ENCODE assay signal across 11 cellular contexts in the genomic region with DNA sequence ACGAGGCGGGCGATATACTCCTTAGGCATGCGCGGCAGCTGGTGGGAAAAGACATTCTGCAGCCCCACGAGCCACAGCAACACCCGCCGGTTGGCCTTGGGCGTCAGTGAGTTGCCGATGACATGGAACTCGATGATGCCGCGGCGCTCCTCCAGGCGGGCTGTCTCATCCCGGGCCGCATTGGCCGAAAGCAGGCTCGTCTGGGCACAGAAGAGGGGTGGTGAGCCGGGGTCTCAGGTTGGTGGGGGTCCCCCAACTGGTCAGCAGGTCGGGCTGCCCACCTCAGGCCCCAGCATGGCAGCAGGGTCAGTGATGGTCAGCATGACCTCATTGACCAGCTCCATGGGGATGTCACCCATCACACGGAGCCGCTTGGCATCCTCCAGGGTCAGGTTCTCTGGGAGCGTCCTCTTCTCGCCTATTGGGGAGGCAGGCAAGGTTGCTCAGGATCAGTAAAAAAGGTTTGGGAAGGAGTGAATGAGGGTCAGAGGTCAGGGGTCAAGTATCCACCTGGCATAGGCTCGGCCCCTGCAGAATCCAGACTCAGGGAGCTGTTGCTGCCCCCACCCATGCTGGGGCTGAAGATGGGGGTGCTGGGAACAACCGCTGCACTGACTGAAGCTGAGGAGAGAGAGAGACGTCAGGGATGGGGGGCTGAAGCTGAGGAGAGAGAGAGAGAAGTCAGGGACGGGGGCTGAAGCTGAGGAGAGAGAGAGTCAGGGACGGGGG. TPM values are rescaled to one million over a fixed set of nuclear protein-coding genes. Genes with fewer than 3 reads are reported as not detected.
"Had no signal": no experiment of that assay in that cellular context is flagged by ENCODE, and none has a peak within 500 bp of the region (broad histone marks: within the 10 kb centered on the region; RNA-seq: fewer than 3 reads in every experiment).

No MANE protein-coding gene starts in this region.

- H3K4me3 Mint-ChIP-seq: activated CD4-positive, alpha-beta T cell treated with anti-CD3 and anti-CD28 coated beads, Interleukin-2, amount 10 ng/mL, durations not matched to agents 7 days and 5 days; activated T-cell treated with anti-CD3 and anti-CD28 coated beads, Interleukin-2, amount 50 U/mL, for 72 hours; nephron progenitor cell had no signal

- H3K27me3 ChIP-seq: adrenal gland, esophagus squamous epithelium, ovary, thyroid gland had no signal

- H3K36me3 ChIP-seq: ovary, thyroid gland had no signal

- H3K27ac Mint-ChIP-seq: activated T-cell treated with anti-CD3 and anti-CD28 coated beads, Interleukin-2, amount 50 U/mL, for 72 hours had no signal

- H3K27me3 Mint-ChIP-seq: activated CD4-positive, alpha-beta T cell treated with anti-CD3 and anti-CD28 coated beads, Interleukin-2, amount 10 ng/mL, durations not matched to agents 7 days and 5 days had no signal

- H3K27ac ChIP-seq: esophagus squamous epithelium, lower lobe of right lung, ovary, thyroid gland had no signal

- H3K4me3 ChIP-seq: adrenal gland, esophagus squamous epithelium, lower lobe of right lung, ovary, thyroid gland had no signal

- H3K9me3 Mint-ChIP-seq: activated CD4-positive, alpha-beta T cell treated with anti-CD3 and anti-CD28 coated beads, Interleukin-2, amount 10 ng/mL, durations not matched to agents 7 days and 5 days; activated T-cell treated with anti-CD3 and anti-CD28 coated beads, Interleukin-2, amount 50 U/mL, for 72 hours; immature natural killer cell; nephron progenitor cell had no signal

- H3K9me3 ChIP-seq: adrenal gland, esophagus squamous epithelium, lower lobe of right lung, ovary, thyroid gland had no signal

RNA-seq across cellular contexts. Expression of a gene that starts 5.0 kb away (rescaled TPM):
- total RNA-seq: activated CD4-positive, alpha-beta T cell treated with anti-CD3 and anti-CD28 coated beads, Interleukin-2, amount 10 ng/mL, durations not matched to agents 7 days and 5 days; cardiac septum; esophagus squamous epithelium; lower lobe of right lung; renal cortical epithelial cell had no signal

RNA-seq across cellular contexts. Expression of a gene that starts 19.3 kb away (rescaled TPM):
- total RNA-seq: activated CD4-positive, alpha-beta T cell treated with anti-CD3 and anti-CD28 coated beads, Interleukin-2, amount 10 ng/mL, durations not matched to agents 7 days and 5 days had no signal
